ENCODE assay signal across 1 cellular context in the genomic region with DNA sequence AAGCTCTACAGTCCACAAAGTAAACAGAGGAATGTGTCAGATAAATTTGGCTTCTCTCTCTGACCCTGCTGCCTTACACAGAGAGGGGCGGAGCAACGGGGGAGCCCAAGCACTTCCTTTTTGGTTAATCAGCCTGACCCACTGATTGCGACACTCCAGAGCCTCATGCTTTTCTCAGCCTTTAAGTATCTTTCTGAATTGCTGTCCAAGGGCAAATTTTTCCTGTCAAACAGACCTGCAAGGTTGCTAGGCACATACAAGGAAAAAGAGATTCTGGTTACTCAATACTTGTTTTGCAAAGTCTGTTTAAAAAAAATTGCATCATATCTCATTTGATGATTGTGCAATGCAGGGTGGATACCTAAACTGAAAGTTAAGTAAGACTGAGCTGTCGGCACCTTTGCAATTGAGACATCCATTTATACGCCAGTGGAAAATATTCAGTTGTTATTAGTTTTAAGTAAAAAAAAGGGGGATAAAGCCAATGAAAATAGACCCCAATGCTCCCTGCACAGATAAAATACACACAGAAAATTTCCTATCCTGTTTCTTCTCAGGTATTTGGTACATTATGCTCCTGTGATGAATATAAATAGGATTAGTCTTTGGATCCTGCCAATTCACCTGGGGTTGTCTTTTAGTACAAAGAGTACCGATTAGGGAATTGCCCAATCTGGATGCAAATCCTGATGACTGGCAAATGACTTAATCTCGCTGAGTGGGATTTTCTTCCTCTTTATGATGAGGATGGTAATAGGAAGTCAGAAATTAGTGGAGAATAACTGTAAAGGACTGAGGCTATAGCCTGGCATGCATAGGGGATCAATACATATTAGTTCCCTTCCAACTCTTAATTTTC.
TF ChIP-seq lines count a peak whose summit lies in the region.

No MANE protein-coding gene starts in this region.

TF ChIP-seq in HCT116, 20 proteins besides CTCF, POLR2A, EP300 and RAD21 (continued from another document):
- TF ChIP-seq, protein P1, sequence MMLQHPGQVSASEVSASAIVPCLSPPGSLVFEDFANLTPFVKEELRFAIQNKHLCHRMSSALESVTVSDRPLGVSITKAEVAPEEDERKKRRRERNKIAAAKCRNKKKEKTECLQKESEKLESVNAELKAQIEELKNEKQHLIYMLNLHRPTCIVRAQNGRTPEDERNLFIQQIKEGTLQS (IDR thresholded peaks at IDR 0.05) = peak; percentile 60; the same call in 1 of the 2 replicates
- no peak for TF ChIP-seq FOSL1 (IDR thresholded peaks at IDR 0.05; ENCODE audit: low read depth)
